In the genomic region with DNA sequence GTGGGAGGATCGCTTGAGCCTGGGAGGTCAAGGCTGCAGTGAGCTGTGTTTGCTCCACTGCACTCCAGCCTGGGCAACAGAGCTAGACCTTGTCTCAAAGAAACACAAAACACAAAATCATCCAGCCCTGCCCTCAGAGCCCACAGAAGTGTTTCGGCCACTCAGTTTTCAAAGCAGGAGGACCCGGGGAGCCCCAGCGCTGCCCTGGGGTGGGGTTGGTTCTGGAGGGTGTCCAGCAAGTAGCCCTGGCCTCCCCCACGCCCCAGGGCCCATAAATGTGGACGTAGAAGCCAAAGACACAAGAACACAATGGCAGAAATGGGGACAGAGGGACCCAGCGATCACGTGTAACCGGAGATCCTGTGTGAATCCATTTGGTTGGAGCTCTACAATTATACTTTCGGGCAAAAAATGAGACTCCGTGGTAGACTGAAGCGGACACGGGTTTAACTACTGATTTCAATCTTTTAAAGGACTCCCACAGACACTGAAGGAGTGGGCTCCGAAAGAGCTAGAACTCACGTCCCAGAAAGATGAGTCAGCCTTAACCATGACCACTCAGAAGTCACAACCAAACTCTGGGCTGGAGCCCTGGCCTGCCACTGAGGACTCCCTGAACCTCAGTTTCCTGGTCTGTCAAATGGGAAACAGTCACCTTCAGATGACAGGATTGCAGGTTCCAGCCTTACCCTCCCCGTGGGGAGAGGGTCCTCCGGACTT, we compare ENCODE assay signal across 10 cellular contexts. TPM values are rescaled to one million over a fixed set of nuclear protein-coding genes. Genes with fewer than 3 reads are reported as not detected.
DNase-seq lines count a peak whose midpoint lies in the region; ATAC-seq and TF ChIP-seq lines count a peak whose summit lies in the region.
"Had no signal": no experiment of that assay in that cellular context is flagged by ENCODE, and none has a peak within 500 bp of the region (broad histone marks: within the 10 kb centered on the region; RNA-seq: fewer than 3 reads in every experiment).

No MANE protein-coding gene starts in this region.

- peaks cover 0 to 3% of the 10 kb centered on the region in 2 donors for H3K36me3 Mint-ChIP-seq in CD14-positive monocyte

- WGBS in right lobe of liver (ENCODE audit: insufficient coverage, low coverage, low lambda C conversion rate, missing lambda C conversion rate), result 57% methylated on average over 11 of the region's 17 CpGs
- 61% methylated on average over 17 of the region's 17 CpGs for WGBS in suprapubic skin
- 42 to 56% methylated on average over 8 to 13 of the region's 17 CpGs for WGBS in esophagus squamous epithelium, 2 donors

- H3K4me3 ChIP-seq in HEK293 (ENCODE audit: low read depth, low read length) (no peak overlapping the region), right lobe of liver (no peak overlapping the region), suprapubic skin (no peak overlapping the region), esophagus squamous epithelium (no peak overlapping the region)

- peaks cover 0 to 4% (median 2%) of the 10 kb centered on the region in 7 donors for H3K9me3 Mint-ChIP-seq in CD14-positive monocyte

- H3K9me3 ChIP-seq in HEK293 (ENCODE audit: control insufficient read depth, insufficient read depth, low read depth, low read length) (no peaks in the 10 kb centered on the region), right lobe of liver (no peaks in the 10 kb centered on the region), suprapubic skin (no peaks in the 10 kb centered on the region), esophagus squamous epithelium (no peaks in the 10 kb centered on the region)

- H3K4me3 Mint-ChIP-seq in CD14-positive monocyte, result peak overlapping the region in 1 of 2 donors; percentile 48

- TF ChIP-seq CTCF in CD14-positive monocyte (IDR thresholded peaks at IDR 0.05) (no peak), HEK293 (tag by site-specific recombination; IDR thresholded peaks at IDR 0.05) (no peak), right lobe of liver (IDR thresholded peaks at IDR 0.05) (no peak), suprapubic skin (IDR thresholded peaks at IDR 0.05) (no peak), esophagus squamous epithelium (IDR thresholded peaks at IDR 0.05) (no peak)

- intact Hi-C loops in CD14-positive monocyte (cut with micrococcal nuclease) (no loop called here), right lobe of liver (cut with DNase I) (no loop called here), esophagus squamous epithelium (cut with DNase I) (no loop called here)

- H3K4me1 Mint-ChIP-seq in CD14-positive monocyte, result peaks cover 92% of the 10 kb centered on the region

- peaks cover 0 to 7% (median 0%) of the 10 kb centered on the region in 3 donors for H3K27me3 Mint-ChIP-seq in CD14-positive monocyte (ENCODE audit: low read depth in 3 of 3)

- ATAC-seq in right lobe of liver, result peak in 1 of 4 donors; percentile 18

- TF ChIP-seq POLR2A in right lobe of liver (IDR thresholded peaks at IDR 0.05), result no peak
- no peak for TF ChIP-seq POLR2A in suprapubic skin (IDR thresholded peaks at IDR 0.05)
- no peak for TF ChIP-seq POLR2A in esophagus squamous epithelium (IDR thresholded peaks at IDR 0.05)

- no peak for TF ChIP-seq EP300 in suprapubic skin (IDR thresholded peaks at IDR 0.05)

- H3K36me3 ChIP-seq in HEK293 (ENCODE audit: control insufficient read depth in 2 of 2, insufficient read depth in 1 of 2, low read length in 2 of 2) (no peaks in the 10 kb centered on the region), right lobe of liver (no peaks in the 10 kb centered on the region), suprapubic skin (no peaks in the 10 kb centered on the region), esophagus squamous epithelium (no peaks in the 10 kb centered on the region)

- no peaks in the 10 kb centered on the region for H3K27me3 ChIP-seq in right lobe of liver
- peaks cover 39% of the 10 kb centered on the region for H3K27me3 ChIP-seq in suprapubic skin
- peaks cover 0 to 85% (median 0%) of the 10 kb centered on the region in 4 donors for H3K27me3 ChIP-seq in esophagus squamous epithelium

- CTCF ChIA-PET in HEK293 (lab: Yijun Ruan, JAX), result interaction anchor here (0.6 to 8.1 kb wide), 7 partner anchors 9 to 331 kb away, joined by 3 to 63 read pairs (median 4); a partner anchor contains a TSS

- POLR2A ChIA-PET in HEK293 (lab: Yijun Ruan, JAX), result no interaction called here

- H3K4me1 ChIP-seq in HEK293 (ENCODE audit: control insufficient read depth, insufficient read depth, low read length) (no peaks in the 10 kb centered on the region), right lobe of liver (no peaks in the 10 kb centered on the region), suprapubic skin (no peaks in the 10 kb centered on the region), esophagus squamous epithelium (no peaks in the 10 kb centered on the region)

- H3K27ac ChIP-seq in HEK293 (ENCODE audit: extremely low read depth, low read depth, low read length), result no peak overlapping the region
- no peak overlapping the region for H3K27ac ChIP-seq in right lobe of liver
- no peak overlapping the region for H3K27ac ChIP-seq in suprapubic skin
- H3K27ac ChIP-seq in esophagus squamous epithelium, result no peak overlapping the region
- H3K27ac ChIP-seq: epithelial cell of prostate had no signal

- peak overlapping the region; percentile 54 to 95 (median 64) for H3K27ac Mint-ChIP-seq in CD14-positive monocyte

- DNase-seq in CD14-positive monocyte (ENCODE audit: low spot score) (peak; percentile 53), right lobe of liver (peak in 2 of 3 donors; percentile 12 to 38), DMS 273 (lab: John Stamatoyannopoulos, UW; ENCODE audit: unreplicated experiment) (no peak), HPDE6-E6E7 (ENCODE audit: extremely low spot score) (no peak), suprapubic skin (ENCODE audit: low spot score in 2 of 2) (no peak), esophagus squamous epithelium (lab: John Stamatoyannopoulos, UW) (no peak)
- DNase-seq in activated T-cell treated with anti-CD3 and anti-CD28 coated beads, Interleukin-2, amount 50 U/mL, for 48 hours, result peak; percentile 58 to 70
- DNase-seq: NCI-H69 had no signal

TF ChIP-seq in HEK293, 187 proteins besides CTCF, POLR2A, EP300 and RAD21:
- TF ChIP-seq ZFHX2 (tag by site-specific recombination; conservative IDR thresholded peaks at IDR 0.05) (peak; percentile 53; the same call in 1 of the 2 replicates), ZBTB48 (tag by site-specific recombination; IDR thresholded peaks at IDR 0.05) (no peak), EGR2 (tag by site-specific recombination; IDR thresholded peaks at IDR 0.05; ENCODE audit: low read depth) (peak; percentile 58; the same call in 1 of the 2 replicates)
TF ChIP-seq in HEK293: peak in this region for 2.

RNA-seq across cellular contexts. Expression of a gene that starts 9.0 kb away (rescaled TPM):
- 10 to 100 TPM; 51.0 to 70.0 TPM for polyA plus RNA-seq in CD14-positive monocyte
- total RNA-seq in right lobe of liver, result 10 to 100 TPM in 1 of 6 experiments, 1 to 10 TPM in 5; 2.9 to 12.8 (median 4.0) TPM
- 1 to 10 TPM in 3 of 4 donors, under 1 TPM in 1; 0.55 to 4.3 (median 2.7) TPM for total RNA-seq in suprapubic skin
- total RNA-seq in esophagus squamous epithelium, result 10 to 100 TPM in 1 of 4 donors, 1 to 10 TPM in 3; 1.9 to 10.3 (median 3.4) TPM

RNA-seq across cellular contexts. Expression of a gene that starts 29.2 kb away (rescaled TPM):
- polyA plus RNA-seq in CD14-positive monocyte, result 100 to 1,000 TPM; 360 to 529 TPM
- total RNA-seq in right lobe of liver, result 10 to 100 TPM in 1 of 6 experiments, 1 to 10 TPM in 5; 3.4 to 12.9 (median 6.5) TPM
- 1 to 10 TPM; 1.9 to 3.9 (median 3.0) TPM for total RNA-seq in suprapubic skin
- total RNA-seq in esophagus squamous epithelium, result 10 to 100 TPM; 17.3 to 27.1 (median 19.6) TPM

Comparison
In these comparisons a context has a peak if more than half of its experiments do, and no peak if none do; other contexts are left out.
1. DNase-seq: peak in CD14-positive monocyte (single experiment), activated T-cell treated with anti-CD3 and anti-CD28 coated beads, Interleukin-2, amount 50 U/mL, for 48 hours (2 of 2) and right lobe of liver (2 of 3); none in DMS 273 (single experiment), HPDE6-E6E7 (single experiment), suprapubic skin (0 of 2) and esophagus squamous epithelium (single experiment).